16 cellular contexts compared by ENCODE assay signal in the genomic region with DNA sequence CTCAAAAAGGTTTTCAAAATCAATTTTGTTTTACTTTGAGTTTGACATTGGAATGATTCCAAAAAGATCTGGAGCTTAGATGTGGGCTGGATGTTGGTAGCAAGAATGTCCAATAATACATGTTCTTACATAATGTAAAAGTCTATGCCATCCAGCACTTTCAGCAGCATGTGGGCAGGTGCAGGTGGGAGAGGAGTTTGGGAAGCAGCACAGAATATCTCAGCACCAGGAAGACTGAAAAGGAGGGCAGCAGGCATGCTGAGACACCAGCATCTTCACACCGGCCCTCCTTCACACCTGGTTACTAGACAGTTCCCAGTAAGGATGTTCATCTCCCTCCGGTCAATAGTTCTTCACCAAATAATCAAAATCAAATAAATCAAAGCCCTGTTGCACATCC.
DNase-seq lines count a peak whose midpoint lies in the region; ATAC-seq and TF ChIP-seq lines count a peak whose summit lies in the region.
"Had no signal": no experiment of that assay in that cellular context is flagged by ENCODE, and none has a peak within 500 bp of the region (broad histone marks: within the 10 kb centered on the region; RNA-seq: fewer than 3 reads in every experiment).

No MANE protein-coding gene starts in this region.

- CTCF ChIA-PET in IMR-90 (lab: Yijun Ruan, JAX), result no interaction called here

- H3K27me3 ChIP-seq in IMR-90 (ENCODE audit: control insufficient read depth, insufficient read depth, low read length) (peaks cover 2% of the 10 kb centered on the region; the same call in 1 of the 2 replicates), neural progenitor cell (no peaks in the 10 kb centered on the region), testis (no peaks in the 10 kb centered on the region)

- peaks cover 11% of the 10 kb centered on the region for H3K4me1 Mint-ChIP-seq in neural progenitor cell
- no peaks in the 10 kb centered on the region for H3K4me1 Mint-ChIP-seq in activated naive CD8-positive, alpha-beta T cell treated with anti-CD3 and anti-CD28 coated beads, Interleukin-2, amount 50 U/mL, for 24 hours
- H3K4me1 Mint-ChIP-seq: CD4-positive, CD25-positive, alpha-beta regulatory T cell; CD8-positive, alpha-beta memory T cell had no signal

- no peaks in the 10 kb centered on the region for H3K36me3 Mint-ChIP-seq in neural progenitor cell
- no peaks in the 10 kb centered on the region for H3K36me3 Mint-ChIP-seq in activated naive CD8-positive, alpha-beta T cell treated with anti-CD3 and anti-CD28 coated beads, Interleukin-2, amount 50 U/mL, for 24 hours (ENCODE audit: low read depth)
- H3K36me3 Mint-ChIP-seq: CD4-positive, CD25-positive, alpha-beta regulatory T cell; CD8-positive, alpha-beta memory T cell had no signal

- H3K27ac ChIP-seq in IMR-90 (ENCODE audit: insufficient read depth, low read length) (no peak overlapping the region), neural progenitor cell (no peak overlapping the region), testis (no peak overlapping the region)
- H3K27ac ChIP-seq: GM23248 had no signal

- H3K18ac ChIP-seq in IMR-90 (ENCODE audit: low read depth, low read length), result no peak overlapping the region

- no peak overlapping the region for H2AK5ac ChIP-seq in IMR-90 (ENCODE audit: low read depth, low read length)

- no TSS peak for BruUV-seq in IMR-90 (replicated peaks; lab: Mats Ljungman, UMichigan)

- no peak overlapping the region for H3K14ac ChIP-seq in IMR-90 (replicated peaks; ENCODE audit: low read depth, low read length)

- in situ Hi-C loops in IMR-90 (cut with MboI; ENCODE audit: low sequenced_read_pairs), result no loop called here

- H3K56ac ChIP-seq in IMR-90 (ENCODE audit: extremely low read depth, insufficient read depth, low read length), result no peak overlapping the region

- peaks cover 5% of the 10 kb centered on the region for H3K4me1 ChIP-seq in IMR-90 (ENCODE audit: control insufficient read depth, insufficient read depth, low read length)
- peaks cover 9% of the 10 kb centered on the region for H3K4me1 ChIP-seq in neural progenitor cell
- no peaks in the 10 kb centered on the region for H3K4me1 ChIP-seq in testis

- TF ChIP-seq POLR2A in IMR-90 (IDR thresholded peaks at IDR 0.05; ENCODE audit: low read depth, low read length) (no peak), testis (IDR thresholded peaks at IDR 0.05) (no peak)

- no peak overlapping the region for H3K27ac Mint-ChIP-seq in neural progenitor cell
- no peak overlapping the region for H3K27ac Mint-ChIP-seq in activated naive CD8-positive, alpha-beta T cell treated with anti-CD3 and anti-CD28 coated beads, Interleukin-2, amount 50 U/mL, for 24 hours

- H3K79me1 ChIP-seq in IMR-90 (ENCODE audit: low read depth in 1 of 2, low read length in 2 of 2), result no peaks in the 10 kb centered on the region

- no peak overlapping the region for H2AK9ac ChIP-seq in IMR-90 (replicated peaks; ENCODE audit: low read depth, low read length, poor library complexity)

- no peak for TF ChIP-seq RAD21 in IMR-90 (IDR thresholded peaks at IDR 0.05; ENCODE audit: low read length)

- H2BK20ac ChIP-seq in IMR-90 (ENCODE audit: low read depth, low read length), result no peak overlapping the region

- peak overlapping the region; percentile 22; the same call in 1 of the 2 replicates for H4K91ac ChIP-seq in IMR-90 (ENCODE audit: insufficient read depth, low read depth, low read length)

- H2BK15ac ChIP-seq in IMR-90 (ENCODE audit: low read depth, low read length), result no peak overlapping the region

- H2BK120ac ChIP-seq in IMR-90 (ENCODE audit: low read depth, low read length), result no peak overlapping the region

- ATAC-seq in IMR-90 (ENCODE audit: low read depth), result no peak
- ATAC-seq in activated naive CD8-positive, alpha-beta T cell treated with anti-CD3 and anti-CD28 coated beads, Interleukin-2, amount 50 U/mL, for 24 hours, result no peak
- ATAC-seq: GM12878 had no signal

- H3K4me3 ChIP-seq in IMR-90 (ENCODE audit: insufficient read depth, low read depth, low read length) (no peak overlapping the region), neural progenitor cell (no peak overlapping the region), testis (no peak overlapping the region)
- H3K4me3 ChIP-seq: GM12878, GM23248 had no signal

- H3K9me1 ChIP-seq in IMR-90 (ENCODE audit: insufficient read depth, low read length), result no peaks in the 10 kb centered on the region

- no peaks in the 10 kb centered on the region for H3K9me3 ChIP-seq in IMR-90 (ENCODE audit: control insufficient read depth, insufficient read depth, low read length)
- no peaks in the 10 kb centered on the region for H3K9me3 ChIP-seq in neural progenitor cell (ENCODE audit: low read depth)
- no peaks in the 10 kb centered on the region for H3K9me3 ChIP-seq in testis

- H4K5ac ChIP-seq in IMR-90 (ENCODE audit: low read depth, low read length), result no peak overlapping the region

- 100% methylated on average over 1 of the region's 2 CpGs; no CpG with 5 or more reads in 1 of the 2 experiments for WGBS in IMR-90 (ENCODE audit: extremely low coverage in 2 of 2, insufficient read length in 1 of 2), 2 experiments
- 95% methylated on average over 2 of the region's 2 CpGs for WGBS in testis, 2 donors

- TF ChIP-seq CTCF in IMR-90 (conservative IDR thresholded peaks at IDR 0.05; ENCODE audit: low read depth, low read length), result no peak
- no peak for TF ChIP-seq CTCF in neural progenitor cell (IDR thresholded peaks at IDR 0.05)
- no peak for TF ChIP-seq CTCF in testis (IDR thresholded peaks at IDR 0.05)

- POLR2A ChIA-PET in IMR-90 (lab: Charles Lee; ENCODE audit: unreplicated experiment), result no interaction called here

- no peak overlapping the region for H3K4ac ChIP-seq in IMR-90 (ENCODE audit: low read depth, low read length)

- no peak overlapping the region for H3K23ac ChIP-seq in IMR-90 (ENCODE audit: low read depth, low read length)

- no peak overlapping the region for H2BK5ac ChIP-seq in IMR-90 (ENCODE audit: low read depth, low read length, poor library complexity, severe bottlenecking)

- H4K20me1 ChIP-seq in IMR-90 (ENCODE audit: insufficient read depth, low read length), result no peaks in the 10 kb centered on the region
- no peaks in the 10 kb centered on the region for H4K20me1 ChIP-seq in neural progenitor cell (ENCODE audit: low read depth)

- peaks cover 3% of the 10 kb centered on the region for H3K9me3 Mint-ChIP-seq in neural progenitor cell
- H3K9me3 Mint-ChIP-seq in activated naive CD8-positive, alpha-beta T cell treated with anti-CD3 and anti-CD28 coated beads, Interleukin-2, amount 50 U/mL, for 24 hours, result no peaks in the 10 kb centered on the region
- H3K9me3 Mint-ChIP-seq: CD8-positive, alpha-beta memory T cell had no signal

- H4K8ac ChIP-seq in IMR-90 (ENCODE audit: low read depth in 2 of 2, low read length in 2 of 2), result no peak overlapping the region

- H3K4me2 ChIP-seq in IMR-90 (ENCODE audit: low read depth, low read length) (no peak overlapping the region), neural progenitor cell (no peak overlapping the region)

- H3K36me3 ChIP-seq in IMR-90 (ENCODE audit: control insufficient read depth, insufficient read depth, low read length), result no peaks in the 10 kb centered on the region
- H3K36me3 ChIP-seq in neural progenitor cell, result no peaks in the 10 kb centered on the region
- no peaks in the 10 kb centered on the region for H3K36me3 ChIP-seq in testis (ENCODE audit: low read depth, missing control alignments)

- H3K9ac ChIP-seq in IMR-90 (ENCODE audit: low read depth, low read length) (no peak overlapping the region), neural progenitor cell (no peak overlapping the region)
- H3K9ac ChIP-seq: GM23248 had no signal

- H3K4me3 Mint-ChIP-seq in neural progenitor cell, result no peak overlapping the region
- no peak overlapping the region for H3K4me3 Mint-ChIP-seq in activated naive CD8-positive, alpha-beta T cell treated with anti-CD3 and anti-CD28 coated beads, Interleukin-2, amount 50 U/mL, for 24 hours
- H3K4me3 Mint-ChIP-seq: CD4-positive, CD25-positive, alpha-beta regulatory T cell; CD8-positive, alpha-beta memory T cell had no signal

- DNase-seq in IMR-90, result no peak
- DNase-seq in inferior parietal cortex (ENCODE audit: extremely low spot score), result peak; percentile 40
- DNase-seq in neural progenitor cell (ENCODE audit: low spot score), result no peak
- no peak for DNase-seq in middle frontal gyrus (ENCODE audit: extremely low spot score, low spot score)
- DNase-seq in activated naive CD8-positive, alpha-beta T cell treated with anti-CD3 and anti-CD28 coated beads, Interleukin-2, amount 50 U/mL, for 24 hours, result no peak
- DNase-seq in testis, result no peak
- DNase-seq: CD4-positive, CD25-positive, alpha-beta regulatory T cell; CD8-positive, alpha-beta memory T cell; DMS 273 treated with DMSO at 0.1 percent for 48 hours; DMS79; EL; GDM1; GM23248; H7; HCEC 1CT had no signal

- no peak overlapping the region for H2AFZ ChIP-seq in IMR-90 (replicated peaks; ENCODE audit: low read length, poor library complexity)
- H2AFZ ChIP-seq in neural progenitor cell (replicated peaks), result peak overlapping the region; percentile 53
- H2AFZ ChIP-seq: GM23248 had no signal

- dilution Hi-C loops in IMR-90 (cut with HindIII; ENCODE audit: low sequenced_read_pairs, unreplicated experiment), result no loop called here

- intact Hi-C loops in IMR-90 (cut with micrococcal nuclease) (no loop called here), testis (cut with DNase I; ENCODE audit: low total_unique reads) (no loop called here)

- H3K79me2 ChIP-seq in neural progenitor cell (ENCODE audit: low read depth), result no peaks in the 10 kb centered on the region

- no peaks in the 10 kb centered on the region for H3F3A ChIP-seq in neural progenitor cell (ENCODE audit: low read depth)

- peaks cover 7% of the 10 kb centered on the region for H3K27me3 Mint-ChIP-seq in neural progenitor cell (ENCODE audit: insufficient read depth, low read depth)
- no peaks in the 10 kb centered on the region for H3K27me3 Mint-ChIP-seq in activated naive CD8-positive, alpha-beta T cell treated with anti-CD3 and anti-CD28 coated beads, Interleukin-2, amount 50 U/mL, for 24 hours
- H3K27me3 Mint-ChIP-seq: CD4-positive, CD25-positive, alpha-beta regulatory T cell had no signal

TF ChIP-seq in IMR-90, 13 proteins besides CTCF, POLR2A, EP300 and RAD21 (continues in another document):
- TF ChIP-seq SMC3 (IDR thresholded peaks at IDR 0.05; ENCODE audit: low read depth, low read length), result no peak
- no peak for TF ChIP-seq MAZ (IDR thresholded peaks at IDR 0.05; ENCODE audit: borderline replicate concordance, low read depth, low read length)
- TF ChIP-seq MAFK (IDR thresholded peaks at IDR 0.05; ENCODE audit: low read depth, low read length), result no peak
- TF ChIP-seq CHD1 (IDR thresholded peaks at IDR 0.05; ENCODE audit: low read depth, low read length), result no peak
- TF ChIP-seq, protein P1, sequence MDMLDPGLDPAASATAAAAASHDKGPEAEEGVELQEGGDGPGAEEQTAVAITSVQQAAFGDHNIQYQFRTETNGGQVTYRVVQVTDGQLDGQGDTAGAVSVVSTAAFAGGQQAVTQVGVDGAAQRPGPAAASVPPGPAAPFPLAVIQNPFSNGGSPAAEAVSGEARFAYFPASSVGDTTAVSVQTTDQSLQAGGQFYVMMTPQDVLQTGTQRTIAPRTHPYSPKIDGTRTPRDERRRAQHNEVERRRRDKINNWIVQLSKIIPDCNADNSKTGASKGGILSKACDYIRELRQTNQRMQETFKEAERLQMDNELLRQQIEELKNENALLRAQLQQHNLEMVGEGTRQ (IDR thresholded peaks at IDR 0.05; ENCODE audit: low read depth, low read length), result no peak
- TF ChIP-seq RCOR1 (IDR thresholded peaks at IDR 0.05; ENCODE audit: insufficient replicate concordance, low read length), result no peak
